1 cellular context compared by ENCODE assay signal in the genomic region with DNA sequence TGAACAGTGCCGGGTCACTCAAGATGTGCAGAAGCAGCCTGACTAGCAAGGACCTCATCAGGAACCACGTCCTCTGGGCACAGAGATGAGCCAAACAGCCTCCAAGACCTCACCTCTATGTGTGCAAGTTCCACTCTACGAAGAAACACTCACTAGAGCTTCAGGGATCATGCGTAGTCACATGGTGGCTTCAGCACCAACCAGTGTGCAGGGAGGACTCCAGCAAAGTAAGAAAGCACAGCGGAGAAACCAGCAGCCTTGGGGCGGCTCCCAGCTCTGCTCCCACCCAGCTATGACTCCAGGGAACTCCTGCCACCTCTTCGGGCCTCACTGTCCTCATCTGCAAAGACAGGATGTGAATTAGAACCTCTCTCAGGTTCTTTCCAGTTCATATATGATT.
TF ChIP-seq lines count a peak whose summit lies in the region.

No MANE protein-coding gene starts in this region.

TF ChIP-seq in GM23338, 12 proteins besides CTCF, POLR2A, EP300 and RAD21 (continued from another document):
- TF ChIP-seq, protein P1, sequence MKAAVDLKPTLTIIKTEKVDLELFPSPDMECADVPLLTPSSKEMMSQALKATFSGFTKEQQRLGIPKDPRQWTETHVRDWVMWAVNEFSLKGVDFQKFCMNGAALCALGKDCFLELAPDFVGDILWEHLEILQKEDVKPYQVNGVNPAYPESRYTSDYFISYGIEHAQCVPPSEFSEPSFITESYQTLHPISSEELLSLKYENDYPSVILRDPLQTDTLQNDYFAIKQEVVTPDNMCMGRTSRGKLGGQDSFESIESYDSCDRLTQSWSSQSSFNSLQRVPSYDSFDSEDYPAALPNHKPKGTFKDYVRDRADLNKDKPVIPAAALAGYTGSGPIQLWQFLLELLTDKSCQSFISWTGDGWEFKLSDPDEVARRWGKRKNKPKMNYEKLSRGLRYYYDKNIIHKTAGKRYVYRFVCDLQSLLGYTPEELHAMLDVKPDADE (IDR thresholded peaks at IDR 0.05), result no peak
